9 cellular contexts compared by ENCODE assay signal in genomic region chr10:78960316-78960800, GRCh38.
DNase-seq lines count a peak whose midpoint lies in the region; ATAC-seq and TF ChIP-seq lines count a peak whose summit lies in the region.
"Had no signal": no experiment of that assay in that cellular context is flagged by ENCODE, and none has a peak within 500 bp of the region (broad histone marks: within the 10 kb centered on the region; RNA-seq: fewer than 3 reads in every experiment).

No MANE protein-coding gene starts in this region.

- intact Hi-C loops in thyroid gland (cut with DNase I): no loop called here

- H3K9me3 Mint-ChIP-seq in brain: peaks cover 0 to 4% (median 0%) of the 10 kb centered on the region in 5 experiments

- WGBS in thyroid gland, 2 donors: 20 to 23% methylated on average over 7 of the region's 7 CpGs

- TF ChIP-seq CTCF in brain (conservative IDR thresholded peaks at IDR 0.05) (no peak), thyroid gland (IDR thresholded peaks at IDR 0.05) (no peak)

- no peak overlapping the region for H3K4me3 ChIP-seq in thyroid gland (replicated peaks in 1 of 3)

- H3K36me3 Mint-ChIP-seq in brain: no peaks in the 10 kb centered on the region

- no peaks in the 10 kb centered on the region for H3K9me3 ChIP-seq in thyroid gland

- TF ChIP-seq POLR2A in thyroid gland (IDR thresholded peaks at IDR 0.05): peak in 1 of 2 donors; percentile 52

- ATAC-seq in GM18907 (IDR thresholded peaks at IDR 0.05; ENCODE audit: unreplicated experiment) (no peak), GM21717 (IDR thresholded peaks at IDR 0.05; ENCODE audit: unreplicated experiment) (no peak)

- H3K4me1 Mint-ChIP-seq in brain: peaks cover 65% of the 10 kb centered on the region

- H3K27ac Mint-ChIP-seq in brain: peak overlapping the region; percentile 23 to 91 (median 87)

- no peaks in the 10 kb centered on the region for H3K27me3 ChIP-seq in thyroid gland

- peaks cover 3% of the 10 kb centered on the region for H3K27me3 Mint-ChIP-seq in brain

- peak overlapping the region in 2 of 5 experiments; percentile 22 to 45 for H3K4me3 Mint-ChIP-seq in brain

- peaks cover 16 to 48% of the 10 kb centered on the region in 2 donors for H3K4me1 ChIP-seq in thyroid gland

- peak; percentile 86 for DNase-seq in MV-4-11 (lab: John Stamatoyannopoulos, UW)
- peak; percentile 58 for DNase-seq in kidney glomerular epithelial cell (lab: John Stamatoyannopoulos, UW)
- DNase-seq in thyroid gland: peak; percentile 96
- no peak for DNase-seq in NCI-H146 treated with DMSO at 0.1 percent for 48 hours (lab: John Stamatoyannopoulos, UW; ENCODE audit: unreplicated experiment)
- DNase-seq: cerebellar nuclear complex; stimulated activated CD4-positive, alpha-beta T cell treated with anti-CD3 and anti-CD28 coated beads, Interleukin-1b, Interleukin-23, amount 100 ng/mL, for 48 hours had no signal

- no peaks in the 10 kb centered on the region for H3K36me3 ChIP-seq in thyroid gland

- peak overlapping the region; percentile 86 to 97 (median 86) for H3K27ac ChIP-seq in thyroid gland
